Comparison of ENCODE assay signal across 10 cellular contexts in genomic region chr16:72094266-72094610, GRCh38. TPM values are rescaled to one million over a fixed set of nuclear protein-coding genes. Genes with fewer than 3 reads are reported as not detected.
DNase-seq lines count a peak whose midpoint lies in the region; ATAC-seq, FAIRE-seq and TF ChIP-seq lines count a peak whose summit lies in the region.
"Had no signal": no experiment of that assay in that cellular context is flagged by ENCODE, and none has a peak within 500 bp of the region (broad histone marks: within the 10 kb centered on the region; RNA-seq: fewer than 3 reads in every experiment).

No MANE protein-coding gene starts in this region.

- H4K20me1 ChIP-seq in OCI-LY3 (ENCODE audit: insufficient read depth, low read length): no peaks in the 10 kb centered on the region

- H3K4me3 ChIP-seq in OCI-LY3 (ENCODE audit: low read length) (peak overlapping the region; percentile 93), bronchial epithelial cell (ENCODE audit: low read depth, low read length) (peak overlapping the region; percentile 81)

- H3K9me3 ChIP-seq in OCI-LY3 (ENCODE audit: insufficient read depth, low read length): no peaks in the 10 kb centered on the region

- CTCF ChIA-PET in Calu3 (lab: Charles Lee): interaction anchor here (0.5 to 0.6 kb wide), 2 partner anchors 529 to 745 kb away, joined by 3 to 4 read pairs; no protein-coding TSS in a partner anchor

- H3K27ac Mint-ChIP-seq in Calu3 (ENCODE audit: unreplicated experiment): peak overlapping the region; percentile 91
- H3K27ac Mint-ChIP-seq in mesothelial cell of epicardium: peak overlapping the region; percentile 97
- peak overlapping the region; percentile 91 for H3K27ac Mint-ChIP-seq in stimulated activated naive CD8-positive, alpha-beta T cell treated with anti-CD3 and anti-CD28 coated beads, Interleukin-15, Interleukin-2, amounts not matched to agents 100 ng/mL and 50 ng/mL, for 24 hours

- intact Hi-C loops in Calu3 (cut with micrococcal nuclease; ENCODE audit: unreplicated experiment): no loop called here

- peak overlapping the region; percentile 62 for H3K27ac ChIP-seq in OCI-LY3 (ENCODE audit: low read length)

- peaks cover 19% of the 10 kb centered on the region for H3K4me1 ChIP-seq in OCI-LY3 (ENCODE audit: low read length)

- TF ChIP-seq CTCF in Calu3 (IDR thresholded peaks at IDR 0.05; ENCODE audit: unreplicated experiment) (no peak), OCI-LY3 (IDR thresholded peaks at IDR 0.05; ENCODE audit: low read depth, low read length) (no peak), bronchial epithelial cell (IDR thresholded peaks at IDR 0.05; ENCODE audit: insufficient read depth, low read length, severe bottlenecking) (no peak), mesothelial cell of epicardium (IDR thresholded peaks at IDR 0.05; ENCODE audit: unreplicated experiment) (no peak)

- peaks cover 54% of the 10 kb centered on the region for H3K79me2 ChIP-seq in OCI-LY3 (ENCODE audit: low read length)

- H3K9me3 Mint-ChIP-seq in Calu3 (ENCODE audit: low read depth, unreplicated experiment): no peaks in the 10 kb centered on the region
- no peaks in the 10 kb centered on the region for H3K9me3 Mint-ChIP-seq in mesothelial cell of epicardium
- H3K9me3 Mint-ChIP-seq in stimulated activated naive CD8-positive, alpha-beta T cell treated with anti-CD3 and anti-CD28 coated beads, Interleukin-15, Interleukin-2, amounts not matched to agents 100 ng/mL and 50 ng/mL, for 24 hours: no peaks in the 10 kb centered on the region

- peaks cover 36% of the 10 kb centered on the region for H3K4me1 Mint-ChIP-seq in Calu3 (ENCODE audit: low read depth, unreplicated experiment)
- peaks cover 26% of the 10 kb centered on the region for H3K4me1 Mint-ChIP-seq in mesothelial cell of epicardium
- peaks cover 42% of the 10 kb centered on the region for H3K4me1 Mint-ChIP-seq in stimulated activated naive CD8-positive, alpha-beta T cell treated with anti-CD3 and anti-CD28 coated beads, Interleukin-15, Interleukin-2, amounts not matched to agents 100 ng/mL and 50 ng/mL, for 24 hours (ENCODE audit: low read depth)

- DNase-seq in Calu3: no peak
- peak; percentile 3 for DNase-seq in bronchial epithelial cell (ENCODE audit: low read depth)
- DNase-seq in mesothelial cell of epicardium (ENCODE audit: low spot score in 2 of 2, unreplicated experiment in 2 of 2): no peak
- DNase-seq in NCI-H1092 treated with DMSO at 0.1 percent for 48 hours (lab: John Stamatoyannopoulos, UW): no peak
- no peak for DNase-seq in GM19239 (ENCODE audit: insufficient read length, low spot score)

- H3K4me3 Mint-ChIP-seq in Calu3 (ENCODE audit: low read depth, unreplicated experiment): peak overlapping the region; percentile 93
- peak overlapping the region; percentile 98 for H3K4me3 Mint-ChIP-seq in mesothelial cell of epicardium
- H3K4me3 Mint-ChIP-seq in stimulated activated naive CD8-positive, alpha-beta T cell treated with anti-CD3 and anti-CD28 coated beads, Interleukin-15, Interleukin-2, amounts not matched to agents 100 ng/mL and 50 ng/mL, for 24 hours: peak overlapping the region; percentile 96

- H3K9ac ChIP-seq in OCI-LY3 (ENCODE audit: low read length): peak overlapping the region; percentile 79

- H3K4me2 ChIP-seq in OCI-LY3 (ENCODE audit: low read length): peak overlapping the region; percentile 85

- FAIRE-seq in bronchial epithelial cell (lab: Jason Lieb, UNC): no peak
- no peak for FAIRE-seq in GM19239 (lab: Jason Lieb, UNC)

- H2AFZ ChIP-seq in OCI-LY3 (ENCODE audit: low read depth, low read length): peak overlapping the region; percentile 84

- H3K27me3 Mint-ChIP-seq in Calu3 (ENCODE audit: unreplicated experiment) (no peaks in the 10 kb centered on the region), mesothelial cell of epicardium (ENCODE audit: low read depth) (no peaks in the 10 kb centered on the region)
- H3K27me3 Mint-ChIP-seq in stimulated activated naive CD8-positive, alpha-beta T cell treated with anti-CD3 and anti-CD28 coated beads, Interleukin-15, Interleukin-2, amounts not matched to agents 100 ng/mL and 50 ng/mL, for 24 hours: no peaks in the 10 kb centered on the region

- H3K36me3 ChIP-seq in OCI-LY3 (replicated peaks; ENCODE audit: low read depth, low read length): peaks cover 32% of the 10 kb centered on the region
- H3K36me3 ChIP-seq in bronchial epithelial cell (ENCODE audit: control insufficient read depth, insufficient read depth, low read length): peaks cover 16% of the 10 kb centered on the region

- BruUV-seq in Calu3 (replicated peaks; lab: Mats Ljungman, UMichigan): no TSS peak

- H3K36me3 Mint-ChIP-seq in Calu3 (ENCODE audit: insufficient read depth, unreplicated experiment): peaks cover 53% of the 10 kb centered on the region
- H3K36me3 Mint-ChIP-seq in mesothelial cell of epicardium: peaks cover 16% of the 10 kb centered on the region
- H3K36me3 Mint-ChIP-seq in stimulated activated naive CD8-positive, alpha-beta T cell treated with anti-CD3 and anti-CD28 coated beads, Interleukin-15, Interleukin-2, amounts not matched to agents 100 ng/mL and 50 ng/mL, for 24 hours (ENCODE audit: low read depth): peaks cover 48% of the 10 kb centered on the region

- no peaks in the 10 kb centered on the region for H3K27me3 ChIP-seq in OCI-LY3 (ENCODE audit: low read depth, low read length)
- H3K27me3 ChIP-seq in bronchial epithelial cell (ENCODE audit: control insufficient read depth, insufficient read depth, low read length): no peaks in the 10 kb centered on the region

- ATAC-seq in GM18907 (IDR thresholded peaks at IDR 0.05; ENCODE audit: unreplicated experiment): no peak

RNA-seq across cellular contexts. Expression of gene DHX38, which starts 0.6 kb away (rescaled TPM):
- total RNA-seq in Calu3 (2022) (83.0 and 86.4 TPM in 2 replicates), bronchial epithelial cell (91.6 and 123 TPM in 2 replicates), mesothelial cell of epicardium (83.8 to 90.9 TPM (median 85.4 TPM) in 3 replicates)

RNA-seq across cellular contexts. Expression of gene TXNL4B, which starts 0.8 kb away (rescaled TPM):
- total RNA-seq in Calu3 (2022) (18.0 TPM in 2 replicates), bronchial epithelial cell (5.4 and 6.8 TPM in 2 replicates), mesothelial cell of epicardium (16.1 to 17.6 TPM (median 16.7 TPM) in 3 replicates)

RNA-seq across cellular contexts. Expression of gene HPR, which starts 31.2 kb away (rescaled TPM):
- total RNA-seq in Calu3 (2022) (not detected in 2 replicates), bronchial epithelial cell (not detected in 2 replicates), mesothelial cell of epicardium (0.22 to 0.33 TPM (median 0.29 TPM) in 3 replicates)
- total RNA-seq: HT1080, subcutaneous adipose tissue had no signal

RNA-seq across cellular contexts. Expression of gene HP, which starts 39.9 kb away (rescaled TPM):
- not detected in 2 replicates for total RNA-seq in Calu3 (2022)
- not detected in 2 replicates for total RNA-seq in bronchial epithelial cell
- not detected in 3 replicates for total RNA-seq in mesothelial cell of epicardium
- total RNA-seq: HT1080 had no signal
